In the genomic region with DNA sequence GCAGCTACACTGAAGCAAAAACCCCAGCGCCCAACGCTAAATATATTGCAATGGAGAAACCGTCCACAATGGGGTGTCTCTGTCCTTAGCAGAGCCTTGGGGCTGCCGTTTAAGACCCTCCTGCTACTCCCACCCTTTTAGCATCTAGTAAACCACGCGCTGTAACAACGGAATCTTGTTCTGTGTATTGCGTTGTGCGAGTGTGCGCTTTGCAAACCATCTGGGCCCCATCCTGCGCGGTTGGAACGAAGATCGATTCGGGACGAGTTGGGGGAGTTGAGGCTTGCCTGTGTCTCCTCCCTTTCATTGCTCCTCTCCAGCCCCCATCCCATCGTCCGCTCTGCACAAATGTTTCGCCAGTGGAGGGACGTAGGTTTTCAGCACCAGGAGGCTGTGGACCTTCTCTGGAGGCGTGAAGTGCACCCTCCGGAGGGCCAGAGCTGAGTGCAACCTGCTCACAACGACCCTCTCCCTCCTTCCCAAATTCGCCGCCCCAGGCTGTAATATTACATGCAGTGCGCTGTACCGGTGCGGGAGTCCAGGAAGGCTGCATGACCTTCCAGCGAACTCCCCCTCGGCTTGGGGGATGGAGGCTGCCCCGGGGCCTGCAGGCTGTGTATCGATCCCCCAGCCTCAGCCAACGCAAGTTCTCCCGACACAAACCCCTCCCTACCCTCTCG, we compare ENCODE assay signal across 8 cellular contexts. TPM values are rescaled to one million over a fixed set of nuclear protein-coding genes. Genes with fewer than 3 reads are reported as not detected.
DNase-seq lines count a peak whose midpoint lies in the region; ATAC-seq and TF ChIP-seq lines count a peak whose summit lies in the region.

No MANE protein-coding gene starts in this region.

- intact Hi-C loops in sciatic nerve (cut with DNase I), result no loop called here

- no peaks in the 10 kb centered on the region; the same call in 1 of the 2 replicates for H3K36me3 ChIP-seq in BE2C
- peaks cover 10% of the 10 kb centered on the region for H3K36me3 ChIP-seq in SK-N-MC (ENCODE audit: insufficient read depth, low read length)

- peak overlapping the region; percentile 80 for H3K9ac ChIP-seq in SK-N-MC (ENCODE audit: insufficient read length)

- H3K9me3 ChIP-seq in BE2C (no peaks in the 10 kb centered on the region), SK-N-MC (ENCODE audit: low read depth, low read length) (no peaks in the 10 kb centered on the region)

- H3K27ac ChIP-seq in SK-N-MC, result peak overlapping the region; percentile 97

- no peaks in the 10 kb centered on the region for H3K27me3 ChIP-seq in BE2C

- H3K4me3 ChIP-seq in BE2C (ENCODE audit: low read depth, low read length) (peak overlapping the region; percentile 66), SK-N-MC (peak overlapping the region; percentile 97), iPS-11a (ENCODE audit: low read depth, low read length) (peak overlapping the region; percentile 78)

- peak; percentile 64 for DNase-seq in BE2C
- DNase-seq in HT-29 (ENCODE audit: low spot score), result peak; percentile 38
- no peak for DNase-seq in SK-N-MC (ENCODE audit: low read depth, low spot score)
- peak in 36 of 58 donors; percentile 10 to 75 (median 50) for DNase-seq in anterior cingulate cortex (lab: John Stamatoyannopoulos, UW)
- DNase-seq in sciatic nerve (ENCODE audit: low spot score), result peak; percentile 63

- no peak for TF ChIP-seq CTCF in BE2C (IDR thresholded peaks at IDR 0.05; ENCODE audit: low read depth, low read length)

- ATAC-seq in sciatic nerve (peak; percentile 20), GM19452 (IDR thresholded peaks at IDR 0.05; ENCODE audit: unreplicated experiment) (no peak), GM19395 (IDR thresholded peaks at IDR 0.05; ENCODE audit: unreplicated experiment) (no peak)

- peaks cover 3% of the 10 kb centered on the region for H3K4me1 ChIP-seq in BE2C

RNA-seq across cellular contexts. Expression of gene KMT2A, which starts 1.6 kb away (rescaled TPM):
- polyA plus RNA-seq in BE2C (2012; ENCODE audit: insufficient read depth, insufficient read length, low read depth), result 98.7 TPM
- total RNA-seq in HT-29 (2014; rRNA removed; shearing (Covaris generic)), result 49.7 and 54.8 TPM in 2 replicates
- 132 TPM for total RNA-seq in sciatic nerve

RNA-seq across cellular contexts. Expression of gene ATP5MG, which starts 33.3 kb away (rescaled TPM):
- 599 TPM for polyA plus RNA-seq in BE2C (2012; ENCODE audit: insufficient read depth, insufficient read length, low read depth)
- total RNA-seq in HT-29 (2014; rRNA removed; shearing (Covaris generic)), result 222 and 227 TPM in 2 replicates
- 117 TPM for total RNA-seq in sciatic nerve
